In the genomic region with DNA sequence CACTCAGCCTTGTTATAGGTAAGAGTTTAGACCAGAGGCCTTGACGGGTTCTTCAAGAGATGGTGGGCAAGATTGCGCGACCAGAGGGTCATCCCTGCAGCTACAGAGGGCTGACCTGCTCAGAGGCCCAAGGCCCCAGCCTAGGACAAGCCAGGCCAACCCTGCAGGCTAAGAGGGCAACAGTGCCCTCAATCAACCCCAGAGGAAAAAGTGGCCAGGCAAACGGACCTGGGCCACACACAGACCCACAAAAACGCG, we compare ENCODE assay signal across 8 cellular contexts. TPM values are rescaled to one million over a fixed set of nuclear protein-coding genes. Genes with fewer than 3 reads are reported as not detected.
DNase-seq lines count a peak whose midpoint lies in the region; ATAC-seq and TF ChIP-seq lines count a peak whose summit lies in the region.

No MANE protein-coding gene starts in this region.

- H3K4me3 ChIP-seq in HCT116 (replicated peaks in 1 of 2; ENCODE audit: low read depth in 1 of 2, low read length in 2 of 2) (peak overlapping the region; percentile 86 to 99), iPS-15b (ENCODE audit: low read depth, low read length) (peak overlapping the region; percentile 76), smooth muscle cell (peak overlapping the region; percentile 79)

- H2AFZ ChIP-seq in HCT116 (ENCODE audit: low read depth, low read length, poor library complexity, severe bottlenecking) (no peak overlapping the region), smooth muscle cell (ENCODE audit: low read depth) (no peak overlapping the region)

- no peaks in the 10 kb centered on the region for H3K9me3 ChIP-seq in HCT116 (ENCODE audit: control insufficient read depth in 1 of 2, insufficient read depth in 1 of 2, low read depth in 1 of 2, low read length in 2 of 2)
- H3K9me3 ChIP-seq in iPS-15b (ENCODE audit: control insufficient read depth, insufficient read depth, low read length), result no peaks in the 10 kb centered on the region
- no peaks in the 10 kb centered on the region for H3K9me3 ChIP-seq in smooth muscle cell (replicated peaks; ENCODE audit: low read depth)

- peaks cover 55 to 77% of the 10 kb centered on the region in 2 experiments for H3K4me1 ChIP-seq in HCT116 (ENCODE audit: control insufficient read depth in 1 of 2, insufficient read depth in 2 of 2, low read length in 2 of 2)
- H3K4me1 ChIP-seq in iPS-15b (ENCODE audit: control insufficient read depth, insufficient read depth, low read length), result peaks cover 16% of the 10 kb centered on the region
- peaks cover 45% of the 10 kb centered on the region for H3K4me1 ChIP-seq in smooth muscle cell (ENCODE audit: low read depth)

- intact Hi-C loops in HCT116 (cut with micrococcal nuclease), result loop anchor here (2.0 kb wide), 1 partner anchor 293 kb away; a partner anchor contains a TSS
- intact Hi-C loops in activated T-helper 2 cell treated with anti-CD3 and anti-CD28 coated beads, Interferon-gamma antibody, Interleukin-2, Interleukin-4, amounts not matched to agents 10 μg/mL and 5 μg/mL and 100 μg/mL, durations not matched to agents 14 hours and 24 hours and 36 hours (cut with micrococcal nuclease), result loop anchor here (1.0 to 10.0 kb wide), 7 partner anchors 18 to 293 kb away; a partner anchor contains a TSS

- ATAC-seq in HCT116 (no peak), GM18907 (IDR thresholded peaks at IDR 0.05; ENCODE audit: unreplicated experiment) (no peak)

- WGBS in smooth muscle cell (ENCODE audit: low lambda C conversion rate), result 22% methylated on average over 6 of the region's 6 CpGs

- no peaks in the 10 kb centered on the region for H3K9me2 ChIP-seq in HCT116 (ENCODE audit: insufficient read depth)

- H3K27ac Mint-ChIP-seq in activated T-helper 2 cell treated with anti-CD3 and anti-CD28 coated beads, Interferon-gamma antibody, Interleukin-2, Interleukin-4, amounts not matched to agents 10 μg/mL and 5 μg/mL and 100 μg/mL, durations not matched to agents 14 hours and 24 hours and 36 hours, result peak overlapping the region; percentile 84

- peaks cover 20% of the 10 kb centered on the region for H3F3A ChIP-seq in smooth muscle cell (ENCODE audit: low read depth)

- RAD21 ChIA-PET in HCT116 (lab: Charles Lee; ENCODE audit: low non-redundant PET in 1 of 2, low total read pairs in 2 of 2, uncharacterized antibody in 2 of 2, unreplicated experiment in 2 of 2), result no interaction called here

- no peak for TF ChIP-seq POLR2A in HCT116 (IDR thresholded peaks at IDR 0.05; ENCODE audit: borderline replicate concordance, extremely low read depth, insufficient read depth, insufficient read length)

- BruUV-seq in HCT116 (replicated peaks; lab: Mats Ljungman, UMichigan), result no TSS peak

- H3K36me3 ChIP-seq in HCT116 (ENCODE audit: control insufficient read depth in 1 of 2, insufficient read depth in 2 of 2, low read length in 2 of 2) (peaks cover 5 to 24% of the 10 kb centered on the region in 2 experiments), iPS-15b (ENCODE audit: control insufficient read depth, insufficient read depth, low read length) (no peaks in the 10 kb centered on the region), smooth muscle cell (ENCODE audit: low read depth) (no peaks in the 10 kb centered on the region)

- peaks cover 41% of the 10 kb centered on the region for H3K36me3 Mint-ChIP-seq in activated T-helper 2 cell treated with anti-CD3 and anti-CD28 coated beads, Interferon-gamma antibody, Interleukin-2, Interleukin-4, amounts not matched to agents 10 μg/mL and 5 μg/mL and 100 μg/mL, durations not matched to agents 14 hours and 24 hours and 36 hours (ENCODE audit: low read depth)

- no peaks in the 10 kb centered on the region for H3K27me3 Mint-ChIP-seq in activated T-helper 2 cell treated with anti-CD3 and anti-CD28 coated beads, Interferon-gamma antibody, Interleukin-2, Interleukin-4, amounts not matched to agents 10 μg/mL and 5 μg/mL and 100 μg/mL, durations not matched to agents 14 hours and 24 hours and 36 hours (ENCODE audit: low read depth)

- peak overlapping the region; percentile 86 for H3K4me2 ChIP-seq in HCT116 (ENCODE audit: low read length)
- peak overlapping the region; percentile 96 for H3K4me2 ChIP-seq in smooth muscle cell

- POLR2A ChIA-PET in HCT116 (lab: Charles Lee), result no interaction called here

- no peaks in the 10 kb centered on the region for H4K20me1 ChIP-seq in HCT116 (ENCODE audit: insufficient read depth)
- H4K20me1 ChIP-seq in smooth muscle cell (ENCODE audit: low read depth), result no peaks in the 10 kb centered on the region

- H3K9ac ChIP-seq in HCT116 (ENCODE audit: low read length) (peak overlapping the region; percentile 99), iPS-15b (ENCODE audit: low read depth, low read length) (peak overlapping the region; percentile 47), smooth muscle cell (ENCODE audit: low read depth) (peak overlapping the region; percentile 97)

- no peak for DNase-seq in HCT116 (ENCODE audit: low read depth, low spot score)
- DNase-seq in activated T-helper 2 cell treated with anti-CD3 and anti-CD28 coated beads, Interferon-gamma antibody, Interleukin-2, Interleukin-4, amounts not matched to agents 10 μg/mL and 5 μg/mL and 100 μg/mL, durations not matched to agents 14 hours and 24 hours and 36 hours (ENCODE audit: low spot score), result no peak
- DNase-seq in smooth muscle cell (lab: John Stamatoyannopoulos, UW; ENCODE audit: unreplicated experiment), result no peak
- DNase-seq in A172 (ENCODE audit: low spot score), result no peak
- DNase-seq in NCI-H146 treated with DMSO at 0.1 percent for 48 hours (lab: John Stamatoyannopoulos, UW; ENCODE audit: unreplicated experiment), result no peak
- DNase-seq in HT-29 (ENCODE audit: low spot score), result no peak

- no peaks in the 10 kb centered on the region for H3K27me3 ChIP-seq in HCT116 (ENCODE audit: insufficient read depth, low read length)
- H3K27me3 ChIP-seq in iPS-15b (ENCODE audit: control insufficient read depth, insufficient read depth, low read length), result peaks cover 10% of the 10 kb centered on the region
- H3K27me3 ChIP-seq in smooth muscle cell (ENCODE audit: low read depth), result no peaks in the 10 kb centered on the region

- peaks cover 60% of the 10 kb centered on the region for H3K79me2 ChIP-seq in HCT116 (ENCODE audit: insufficient read depth, low read length)
- H3K79me2 ChIP-seq in smooth muscle cell (ENCODE audit: low read depth), result peaks cover 55% of the 10 kb centered on the region

- TF ChIP-seq CTCF in HCT116 (IDR thresholded peaks at IDR 0.05 in 2 of 3, conservative IDR thresholded peaks at IDR 0.05 in 1 of 3; ENCODE audit: borderline replicate concordance in 1 of 3, insufficient read depth in 1 of 3, low read depth in 2 of 3, low read length in 2 of 3) (no peak), smooth muscle cell (IDR thresholded peaks at IDR 0.05; ENCODE audit: borderline replicate concordance, insufficient read depth, poor library complexity, severe bottlenecking) (no peak)

- peaks cover 57% of the 10 kb centered on the region for H3K4me1 Mint-ChIP-seq in activated T-helper 2 cell treated with anti-CD3 and anti-CD28 coated beads, Interferon-gamma antibody, Interleukin-2, Interleukin-4, amounts not matched to agents 10 μg/mL and 5 μg/mL and 100 μg/mL, durations not matched to agents 14 hours and 24 hours and 36 hours (ENCODE audit: low read depth)

- peak overlapping the region; percentile 92 for H3K27ac ChIP-seq in HCT116 (ENCODE audit: low read depth, low read length)
- H3K27ac ChIP-seq in smooth muscle cell (ENCODE audit: low read depth), result peak overlapping the region; percentile 99

- TF ChIP-seq RAD21 in HCT116 (IDR thresholded peaks at IDR 0.05; ENCODE audit: low read depth), result no peak

- peak overlapping the region; percentile 83 for H3K4me3 Mint-ChIP-seq in activated T-helper 2 cell treated with anti-CD3 and anti-CD28 coated beads, Interferon-gamma antibody, Interleukin-2, Interleukin-4, amounts not matched to agents 10 μg/mL and 5 μg/mL and 100 μg/mL, durations not matched to agents 14 hours and 24 hours and 36 hours (ENCODE audit: low read depth)

- H3K9me3 Mint-ChIP-seq in activated T-helper 2 cell treated with anti-CD3 and anti-CD28 coated beads, Interferon-gamma antibody, Interleukin-2, Interleukin-4, amounts not matched to agents 10 μg/mL and 5 μg/mL and 100 μg/mL, durations not matched to agents 14 hours and 24 hours and 36 hours, result no peaks in the 10 kb centered on the region

- CTCF ChIA-PET in HCT116 (lab: Charles Lee), result no interaction called here

TF ChIP-seq in HCT116, 20 proteins besides CTCF, POLR2A, EP300 and RAD21 (continues in another document):
- TF ChIP-seq CBX3 (IDR thresholded peaks at IDR 0.05; ENCODE audit: low read depth), result no peak
- TF ChIP-seq SRF (IDR thresholded peaks at IDR 0.05; ENCODE audit: low read depth), result no peak
- TF ChIP-seq ZFX (IDR thresholded peaks at IDR 0.05), result peak; percentile 32; the same call in 1 of the 2 replicates
- TF ChIP-seq FOSL1 (IDR thresholded peaks at IDR 0.05; ENCODE audit: low read depth), result no peak
- no peak for TF ChIP-seq SIN3A (IDR thresholded peaks at IDR 0.05; ENCODE audit: low read depth)

RNA-seq across cellular contexts. Expression of a gene that starts 1.3 kb away (rescaled TPM):
- total RNA-seq in HCT116 (2021; ENCODE audit: unreplicated experiment) (83.3 TPM), smooth muscle cell (15.2 and 17.2 TPM in 2 replicates)
- 35.7 and 37.1 TPM in 2 replicates for polyA plus RNA-seq in HCT116 (2012)
- 39.8 and 48.1 TPM in 2 replicates for total RNA-seq in activated T-helper 2 cell treated with anti-CD3 and anti-CD28 coated beads, Interferon-gamma antibody, Interleukin-2, Interleukin-4, amounts not matched to agents 10 μg/mL and 5 μg/mL and 100 μg/mL, durations not matched to agents 14 hours and 24 hours and 36 hours
- polyA plus RNA-seq in smooth muscle cell, result 22.0 and 24.7 TPM in 2 replicates
- 6.9 and 7.4 TPM in 2 replicates for total RNA-seq in A172 (2014; rRNA removed; shearing (Covaris generic))
- total RNA-seq in HT-29 (2014; rRNA removed; shearing (Covaris generic)), result 10.4 and 13.1 TPM in 2 replicates

RNA-seq across cellular contexts. Expression of a gene that starts 23.8 kb away (rescaled TPM):
- not detected for total RNA-seq in HCT116 (2021; ENCODE audit: unreplicated experiment)
- not detected in 2 replicates for polyA plus RNA-seq in HCT116 (2012)
- total RNA-seq in activated T-helper 2 cell treated with anti-CD3 and anti-CD28 coated beads, Interferon-gamma antibody, Interleukin-2, Interleukin-4, amounts not matched to agents 10 μg/mL and 5 μg/mL and 100 μg/mL, durations not matched to agents 14 hours and 24 hours and 36 hours, result not detected in 2 replicates
- total RNA-seq in smooth muscle cell, result not detected in 2 replicates
- polyA plus RNA-seq in smooth muscle cell, result not detected in 2 replicates
- not detected in 2 replicates for total RNA-seq in A172 (2014; rRNA removed; shearing (Covaris generic))
- not detected in 2 replicates for total RNA-seq in HT-29 (2014; rRNA removed; shearing (Covaris generic))

Comparison
In these comparisons a context has a peak if more than half of its experiments do, and no peak if none do; other contexts are left out.
1. H3K9ac ChIP-seq: peak in every context shown above with its lines; median percentile 99 in HCT116; 97 in smooth muscle cell; 47 in iPS-15b.